Comparison of ENCODE assay signal across 10 cellular contexts in the genomic region with DNA sequence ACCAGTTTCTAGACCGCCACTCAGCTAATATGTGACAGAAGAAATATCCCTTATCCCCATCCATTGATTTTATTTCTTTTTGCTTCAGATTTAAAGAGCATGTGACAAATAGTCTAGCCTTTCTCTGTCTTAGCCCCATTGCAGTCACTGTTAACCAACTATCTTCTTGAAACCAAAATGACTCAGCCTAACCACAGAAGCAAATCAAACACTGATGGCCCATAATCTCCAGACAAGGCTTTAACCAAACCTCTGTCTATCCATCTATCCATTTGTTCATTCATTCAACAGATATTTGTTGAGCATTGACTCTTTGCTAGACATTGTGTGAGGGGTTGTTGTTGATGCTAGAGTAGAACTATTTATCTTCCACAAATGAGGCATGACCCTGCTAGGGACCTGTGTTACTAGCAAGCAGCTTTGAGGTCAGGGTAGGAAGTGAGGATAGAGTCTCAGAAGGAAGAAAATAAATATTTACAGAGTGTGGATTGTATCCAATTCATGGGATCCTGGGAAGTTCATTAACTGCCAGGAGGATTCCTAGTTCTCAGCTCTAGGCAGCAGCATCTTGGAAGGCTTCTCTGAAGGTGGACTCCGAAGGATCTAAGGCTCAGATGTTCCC. TPM values are rescaled to one million over a fixed set of nuclear protein-coding genes. Genes with fewer than 3 reads are reported as not detected.
DNase-seq lines count a peak whose midpoint lies in the region; ATAC-seq, FAIRE-seq and TF ChIP-seq lines count a peak whose summit lies in the region.
"Had no signal": no experiment of that assay in that cellular context is flagged by ENCODE, and none has a peak within 500 bp of the region (broad histone marks: within the 10 kb centered on the region; RNA-seq: fewer than 3 reads in every experiment).

No MANE protein-coding gene starts in this region.

- TF ChIP-seq CTCF in chondrocyte (IDR thresholded peaks at IDR 0.05) = no peak
- no peak for TF ChIP-seq CTCF in sigmoid colon (IDR thresholded peaks at IDR 0.05)
- no peak for TF ChIP-seq CTCF in HepG2 (CRISPR knock-in tag; IDR thresholded peaks at IDR 0.05)

- H3K4me1 Mint-ChIP-seq in chondrocyte (ENCODE audit: low read depth) = peaks cover 20% of the 10 kb centered on the region

- CTCF ChIA-PET in HepG2 (lab: Yijun Ruan, JAX; ENCODE audit: low intra/inter-chr PET ratio, low total read pairs) = no interaction called here

- DNase-seq in chondrocyte (ENCODE audit: low spot score) = no peak
- DNase-seq in sigmoid colon = no peak
- DNase-seq in NCI-H345 (lab: John Stamatoyannopoulos, UW) = no peak
- no peak for DNase-seq in NCI-H69 (lab: John Stamatoyannopoulos, UW)
- DNase-seq in HepG2 (ENCODE audit: low spot score) = no peak
- DNase-seq: NCI-H2029 treated with DMSO at 0.1 percent for 48 hours, pancreas had no signal

- peaks cover 3% of the 10 kb centered on the region for H3K9me3 Mint-ChIP-seq in chondrocyte (ENCODE audit: low read depth)

- peaks cover 16% of the 10 kb centered on the region for H3K36me3 Mint-ChIP-seq in chondrocyte (ENCODE audit: low read depth)

- H3K9ac ChIP-seq in HepG2 (ENCODE audit: insufficient read depth, low read depth, low read length) = no peak overlapping the region

- H3K27ac Mint-ChIP-seq in chondrocyte (ENCODE audit: unreplicated experiment) = peak overlapping the region; percentile 62

- H2AFZ ChIP-seq in HepG2 (ENCODE audit: low read length) = no peak overlapping the region

- TF ChIP-seq EP300 in sigmoid colon (IDR thresholded peaks at IDR 0.05) (no peak), HepG2 (IDR thresholded peaks at IDR 0.05; ENCODE audit: low read depth in 2 of 2, low read length in 2 of 2) (no peak), HepG2 (CRISPR knock-in tag; IDR thresholded peaks at IDR 0.05; ENCODE audit: borderline replicate concordance) (no peak)

- H3K9me3 ChIP-seq in sigmoid colon (no peaks in the 10 kb centered on the region), HepG2 (ENCODE audit: low read length) (no peaks in the 10 kb centered on the region)
- H3K9me3 ChIP-seq: pancreas had no signal

- H4K20me1 ChIP-seq in HepG2 (ENCODE audit: insufficient read depth, low read length) = no peaks in the 10 kb centered on the region

- no peaks in the 10 kb centered on the region for H3K79me2 ChIP-seq in HepG2 (ENCODE audit: insufficient read depth, low read length)

- H3K4me1 ChIP-seq in sigmoid colon (no peaks in the 10 kb centered on the region), HepG2 (ENCODE audit: insufficient read depth, low read length) (no peaks in the 10 kb centered on the region)
- H3K4me1 ChIP-seq: pancreas had no signal

- TF ChIP-seq RAD21 in HepG2 (CRISPR knock-in tag; IDR thresholded peaks at IDR 0.05) = no peak

- H3K27me3 Mint-ChIP-seq in chondrocyte (ENCODE audit: low read depth) = no peaks in the 10 kb centered on the region

- ATAC-seq in GM18498 (IDR thresholded peaks at IDR 0.05; ENCODE audit: unreplicated experiment) (peak; percentile 97), GM21528 (IDR thresholded peaks at IDR 0.05; ENCODE audit: low FRiP score, unreplicated experiment) (peak; percentile 97), HG03442 (IDR thresholded peaks at IDR 0.05; ENCODE audit: unreplicated experiment) (peak; percentile 95), HepG2 (no peak)

- no peak for FAIRE-seq in HepG2 (lab: Jason Lieb, UNC)
- FAIRE-seq: pancreas had no signal

- H3K4me3 Mint-ChIP-seq in chondrocyte (ENCODE audit: unreplicated experiment) = no peak overlapping the region

- no peaks in the 10 kb centered on the region for H3K27me3 ChIP-seq in sigmoid colon
- no peaks in the 10 kb centered on the region for H3K27me3 ChIP-seq in HepG2 (ENCODE audit: control insufficient read depth in 1 of 2, insufficient read depth in 2 of 2, low read length in 2 of 2)
- H3K27me3 ChIP-seq: pancreas had no signal

- WGBS in sigmoid colon, 2 donors = 60 to 83% methylated on average over 2 of the region's 2 CpGs
- WGBS in HepG2 (ENCODE audit: low lambda C conversion rate) = 85% methylated on average over 2 of the region's 2 CpGs

- H3K4me3 ChIP-seq in sigmoid colon (no peak overlapping the region), HepG2 (replicated peaks in 1 of 3; ENCODE audit: insufficient read depth in 1 of 3, low read depth in 2 of 3, low read length in 3 of 3) (no peak overlapping the region)
- H3K4me3 ChIP-seq: pancreas had no signal

- H3K4me2 ChIP-seq in HepG2 (ENCODE audit: low read depth, low read length) = no peak overlapping the region

- intact Hi-C loops in sigmoid colon (cut with DNase I) (no loop called here), HepG2 (cut with micrococcal nuclease; ENCODE audit: unreplicated experiment) (no loop called here)

- peaks cover 0 to 20% (median 0%) of the 10 kb centered on the region in 4 donors for H3K36me3 ChIP-seq in sigmoid colon
- no peaks in the 10 kb centered on the region for H3K36me3 ChIP-seq in HepG2 (replicated peaks in 1 of 2; ENCODE audit: control insufficient read depth in 1 of 2, insufficient read depth in 2 of 2, low read length in 2 of 2)
- H3K36me3 ChIP-seq: pancreas had no signal

- TF ChIP-seq POLR2A in sigmoid colon (IDR thresholded peaks at IDR 0.05) (no peak), HepG2 (IDR thresholded peaks at IDR 0.05; ENCODE audit: insufficient read depth in 1 of 2, low read depth in 2 of 2, low read length in 2 of 2) (no peak)

- POLR2A ChIA-PET in HepG2 (lab: Yijun Ruan, JAX) = no interaction called here

- in situ Hi-C loops in HepG2 (cut with HindIII; ENCODE audit: extremely low pct_ligation_motif_present, low pct_unique_long_range_greater_than_20kb) = no loop called here

- H3K27ac ChIP-seq in sigmoid colon (no peak overlapping the region), HepG2 (ENCODE audit: extremely low read length, insufficient read depth, low read length) (no peak overlapping the region)
- H3K27ac ChIP-seq: pancreas had no signal

- BruUV-seq in HepG2 (replicated peaks; lab: Mats Ljungman, UMichigan) = no TSS peak

RNA-seq across cellular contexts. Expression of gene HNRNPH2, which starts 22.5 kb away (rescaled TPM):
- total RNA-seq in chondrocyte (52.4 to 64.2 TPM (median 52.9 TPM) in 3 replicates), sigmoid colon (10 to 100 TPM; 38.8 to 51.0 (median 47.2) TPM), HepG2 (2016; rRNA removed; fragmentation: Illumina TruSeq; extraction: Trizol) (56.9 and 80.1 TPM in 2 replicates)
- polyA plus RNA-seq in sigmoid colon (10 to 100 TPM; 56.5 to 66.4 (median 64.7) TPM), HepG2 (2011; rRNA removed) (19.8 and 23.8 TPM in 2 replicates)
- total RNA-seq in HepG2 (2016; cell fraction: cytosol; rRNA removed; fragmentation: Illumina TruSeq; extraction: Trizol; ENCODE audit: low read depth) = 3.0 and 3.8 TPM in 2 replicates
- total RNA-seq in HepG2 (2016; cell fraction: insoluble cytoplasmic fraction; rRNA removed; fragmentation: Illumina TruSeq; extraction: Trizol) = 56.7 and 80.8 TPM in 2 replicates
- total RNA-seq in HepG2 (2016; cell fraction: membrane; rRNA removed; fragmentation: Illumina TruSeq; extraction: Trizol) = 8.9 and 11.3 TPM in 2 replicates
- total RNA-seq in HepG2 (2016; cell fraction: nucleus; rRNA removed; fragmentation: Illumina TruSeq; extraction: Trizol) = 24.4 and 25.9 TPM in 2 replicates
- 10.8 and 18.5 TPM in 2 replicates for polyA plus RNA-seq in HepG2 (2011; cell fraction: cytosol; rRNA removed)
- polyA plus RNA-seq in HepG2 (2011; cell fraction: nucleus; rRNA removed) = 2.8 and 6.0 TPM in 2 replicates
- polyA plus RNA-seq in HepG2 (2012) = 37.5 and 38.7 TPM in 2 replicates
- 2.6 and 3.2 TPM in 2 replicates for polyA plus RNA-seq in HepG2 (2016; cell fraction: cytosol; fragmentation: Illumina TruSeq; extraction: Trizol; ENCODE audit: low read depth)
- polyA plus RNA-seq in HepG2 (2016; cell fraction: insoluble cytoplasmic fraction; fragmentation: Illumina TruSeq; extraction: Trizol; ENCODE audit: low read depth) = 87.9 and 95.7 TPM in 2 replicates
- 9.3 and 9.8 TPM in 2 replicates for polyA plus RNA-seq in HepG2 (2016; cell fraction: membrane; fragmentation: Illumina TruSeq; extraction: Trizol; ENCODE audit: low read depth)
- 36.4 and 38.0 TPM in 2 replicates for polyA plus RNA-seq in HepG2 (2016; cell fraction: nucleus; fragmentation: Illumina TruSeq; extraction: Trizol; ENCODE audit: insufficient read depth, low read depth)
- polyA minus RNA-seq in HepG2 (2011; rRNA and poly(A)+ RNA removed; ENCODE audit: low replicate concordance) = 7.4 and 22.0 TPM in 2 replicates
- polyA minus RNA-seq in HepG2 (2011; cell fraction: cytosol; rRNA and poly(A)+ RNA removed) = 12.0 and 13.7 TPM in 2 replicates
- polyA minus RNA-seq in HepG2 (2011; cell fraction: nucleus; rRNA and poly(A)+ RNA removed) = 8.5 and 10.1 TPM in 2 replicates

RNA-seq across cellular contexts. Expression of gene GLA, which starts 22.8 kb away (rescaled TPM):
- total RNA-seq in chondrocyte = 24.6 to 33.7 TPM (median 28.1 TPM) in 3 replicates
- total RNA-seq in sigmoid colon = 10 to 100 TPM in 3 of 4 donors, 1 to 10 TPM in 1; 9.7 to 15.3 (median 13.0) TPM
- polyA plus RNA-seq in sigmoid colon = 10 to 100 TPM in 2 of 3 donors, 1 to 10 TPM in 1; 6.0 to 24.0 (median 23.2) TPM
- total RNA-seq in HepG2 (2016; rRNA removed; fragmentation: Illumina TruSeq; extraction: Trizol) = 33.3 and 59.3 TPM in 2 replicates
- total RNA-seq in HepG2 (2016; cell fraction: cytosol; rRNA removed; fragmentation: Illumina TruSeq; extraction: Trizol; ENCODE audit: low read depth) = 9.1 and 9.3 TPM in 2 replicates
- total RNA-seq in HepG2 (2016; cell fraction: insoluble cytoplasmic fraction; rRNA removed; fragmentation: Illumina TruSeq; extraction: Trizol) = 33.2 and 57.0 TPM in 2 replicates
- total RNA-seq in HepG2 (2016; cell fraction: membrane; rRNA removed; fragmentation: Illumina TruSeq; extraction: Trizol) = 13.0 and 15.3 TPM in 2 replicates
- total RNA-seq in HepG2 (2016; cell fraction: nucleus; rRNA removed; fragmentation: Illumina TruSeq; extraction: Trizol) = 55.2 and 67.1 TPM in 2 replicates
- 27.0 and 31.4 TPM in 2 replicates for polyA plus RNA-seq in HepG2 (2011; rRNA removed)
- polyA plus RNA-seq in HepG2 (2011; cell fraction: cytosol; rRNA removed) = 15.0 and 16.0 TPM in 2 replicates
- polyA plus RNA-seq in HepG2 (2011; cell fraction: nucleus; rRNA removed) = 28.5 and 38.2 TPM in 2 replicates
- polyA plus RNA-seq in HepG2 (2012) = 19.5 and 19.7 TPM in 2 replicates
- 8.1 and 8.2 TPM in 2 replicates for polyA plus RNA-seq in HepG2 (2016; cell fraction: cytosol; fragmentation: Illumina TruSeq; extraction: Trizol; ENCODE audit: low read depth)
- polyA plus RNA-seq in HepG2 (2016; cell fraction: insoluble cytoplasmic fraction; fragmentation: Illumina TruSeq; extraction: Trizol; ENCODE audit: low read depth) = 26.3 and 34.0 TPM in 2 replicates
- 8.0 and 10.5 TPM in 2 replicates for polyA plus RNA-seq in HepG2 (2016; cell fraction: membrane; fragmentation: Illumina TruSeq; extraction: Trizol; ENCODE audit: low read depth)
- polyA plus RNA-seq in HepG2 (2016; cell fraction: nucleus; fragmentation: Illumina TruSeq; extraction: Trizol; ENCODE audit: insufficient read depth, low read depth) = 108 and 116 TPM in 2 replicates
- 9.4 and 59.3 TPM in 2 replicates for polyA minus RNA-seq in HepG2 (2011; rRNA and poly(A)+ RNA removed; ENCODE audit: low replicate concordance)
- polyA minus RNA-seq in HepG2 (2011; cell fraction: cytosol; rRNA and poly(A)+ RNA removed) = 3.4 and 6.9 TPM in 2 replicates
- 12.1 and 12.5 TPM in 2 replicates for polyA minus RNA-seq in HepG2 (2011; cell fraction: nucleus; rRNA and poly(A)+ RNA removed)

RNA-seq across cellular contexts. Expression of gene RPL36A, which starts 39.8 kb away (rescaled TPM):
- total RNA-seq in chondrocyte (105 to 164 TPM (median 110 TPM) in 3 replicates), sigmoid colon (1,000 to 10,000 TPM in 2 of 4 donors, 100 to 1,000 TPM in 2; 753 to 2,539 (median 1,366) TPM), HepG2 (2016; rRNA removed; fragmentation: Illumina TruSeq; extraction: Trizol) (1,152 and 1,356 TPM in 2 replicates)
- polyA plus RNA-seq in sigmoid colon (1,000 to 10,000 TPM; 1,854 to 3,258 (median 2,959) TPM), HepG2 (2011; rRNA removed) (1,716 and 1,794 TPM in 2 replicates)
- 1,558 and 1,711 TPM in 2 replicates for total RNA-seq in HepG2 (2016; cell fraction: cytosol; rRNA removed; fragmentation: Illumina TruSeq; extraction: Trizol; ENCODE audit: low read depth)
- total RNA-seq in HepG2 (2016; cell fraction: insoluble cytoplasmic fraction; rRNA removed; fragmentation: Illumina TruSeq; extraction: Trizol) = 1,145 and 1,463 TPM in 2 replicates
- 2,402 and 2,463 TPM in 2 replicates for total RNA-seq in HepG2 (2016; cell fraction: membrane; rRNA removed; fragmentation: Illumina TruSeq; extraction: Trizol)
- total RNA-seq in HepG2 (2016; cell fraction: nucleus; rRNA removed; fragmentation: Illumina TruSeq; extraction: Trizol) = 377 and 446 TPM in 2 replicates
- 347 and 1,257 TPM in 2 replicates for polyA plus RNA-seq in HepG2 (2011; cell fraction: cytosol; rRNA removed)
- 344 and 453 TPM in 2 replicates for polyA plus RNA-seq in HepG2 (2011; cell fraction: nucleus; rRNA removed)
- polyA plus RNA-seq in HepG2 (2012) = 1,782 and 2,753 TPM in 2 replicates
- 2,303 and 2,310 TPM in 2 replicates for polyA plus RNA-seq in HepG2 (2016; cell fraction: cytosol; fragmentation: Illumina TruSeq; extraction: Trizol; ENCODE audit: low read depth)
- polyA plus RNA-seq in HepG2 (2016; cell fraction: insoluble cytoplasmic fraction; fragmentation: Illumina TruSeq; extraction: Trizol; ENCODE audit: low read depth) = 1,609 and 1,776 TPM in 2 replicates
- 2,746 and 2,816 TPM in 2 replicates for polyA plus RNA-seq in HepG2 (2016; cell fraction: membrane; fragmentation: Illumina TruSeq; extraction: Trizol; ENCODE audit: low read depth)
- 795 and 884 TPM in 2 replicates for polyA plus RNA-seq in HepG2 (2016; cell fraction: nucleus; fragmentation: Illumina TruSeq; extraction: Trizol; ENCODE audit: insufficient read depth, low read depth)
- 21.0 and 236 TPM in 2 replicates for polyA minus RNA-seq in HepG2 (2011; rRNA and poly(A)+ RNA removed; ENCODE audit: low replicate concordance)
- polyA minus RNA-seq in HepG2 (2011; cell fraction: cytosol; rRNA and poly(A)+ RNA removed) = 71.0 and 83.5 TPM in 2 replicates
- 113 and 173 TPM in 2 replicates for polyA minus RNA-seq in HepG2 (2011; cell fraction: nucleus; rRNA and poly(A)+ RNA removed)

RNA-seq across cellular contexts. Expression of gene BTK, which starts 44.6 kb away (rescaled TPM):
- total RNA-seq in chondrocyte (not detected in 3 replicates), sigmoid colon (1 to 10 TPM; 4.2 to 8.6 (median 6.1) TPM), HepG2 (2016; rRNA removed; fragmentation: Illumina TruSeq; extraction: Trizol) (not detected in 2 replicates)
- polyA plus RNA-seq in sigmoid colon (10 to 100 TPM in 1 of 3 donors, 1 to 10 TPM in 2; 4.2 to 23.2 (median 5.4) TPM), HepG2 (2011; rRNA removed) (not detected in 2 replicates)
- total RNA-seq in HepG2 (2016; cell fraction: cytosol; rRNA removed; fragmentation: Illumina TruSeq; extraction: Trizol; ENCODE audit: low read depth) = not detected in 2 replicates
- total RNA-seq in HepG2 (2016; cell fraction: insoluble cytoplasmic fraction; rRNA removed; fragmentation: Illumina TruSeq; extraction: Trizol) = not detected in 2 replicates
- not detected in 2 replicates for total RNA-seq in HepG2 (2016; cell fraction: membrane; rRNA removed; fragmentation: Illumina TruSeq; extraction: Trizol)
- not detected in 2 replicates for total RNA-seq in HepG2 (2016; cell fraction: nucleus; rRNA removed; fragmentation: Illumina TruSeq; extraction: Trizol)
- not detected in 2 replicates for polyA plus RNA-seq in HepG2 (2011; cell fraction: cytosol; rRNA removed)
- not detected in 2 replicates for polyA plus RNA-seq in HepG2 (2011; cell fraction: nucleus; rRNA removed)
- not detected in 2 replicates for polyA plus RNA-seq in HepG2 (2012)
- not detected in 2 replicates for polyA plus RNA-seq in HepG2 (2016; cell fraction: cytosol; fragmentation: Illumina TruSeq; extraction: Trizol; ENCODE audit: low read depth)
- polyA plus RNA-seq in HepG2 (2016; cell fraction: insoluble cytoplasmic fraction; fragmentation: Illumina TruSeq; extraction: Trizol; ENCODE audit: low read depth) = not detected in 2 replicates
- not detected in 2 replicates for polyA plus RNA-seq in HepG2 (2016; cell fraction: membrane; fragmentation: Illumina TruSeq; extraction: Trizol; ENCODE audit: low read depth)
- not detected in 2 replicates for polyA plus RNA-seq in HepG2 (2016; cell fraction: nucleus; fragmentation: Illumina TruSeq; extraction: Trizol; ENCODE audit: insufficient read depth, low read depth)
- polyA minus RNA-seq in HepG2 (2011; rRNA and poly(A)+ RNA removed; ENCODE audit: low replicate concordance) = 0.16 TPM in 1 of 2 replicates, not detected in the other
- polyA minus RNA-seq in HepG2 (2011; cell fraction: cytosol; rRNA and poly(A)+ RNA removed) = not detected in 2 replicates
- polyA minus RNA-seq in HepG2 (2011; cell fraction: nucleus; rRNA and poly(A)+ RNA removed) = not detected in 2 replicates

RNA-seq across cellular contexts. Expression of gene ARMCX4, which starts 54.7 kb away (rescaled TPM):
- total RNA-seq in chondrocyte = 13.3 to 15.4 TPM (median 15.2 TPM) in 3 replicates
- 10 to 100 TPM in 3 of 4 donors, 1 to 10 TPM in 1; 9.5 to 26.3 (median 12.4) TPM for total RNA-seq in sigmoid colon
- polyA plus RNA-seq in sigmoid colon = 1 to 10 TPM; 3.2 to 5.4 (median 5.3) TPM
- not detected in 2 replicates for total RNA-seq in HepG2 (2016; rRNA removed; fragmentation: Illumina TruSeq; extraction: Trizol)
- not detected in 2 replicates for total RNA-seq in HepG2 (2016; cell fraction: cytosol; rRNA removed; fragmentation: Illumina TruSeq; extraction: Trizol; ENCODE audit: low read depth)
- total RNA-seq in HepG2 (2016; cell fraction: insoluble cytoplasmic fraction; rRNA removed; fragmentation: Illumina TruSeq; extraction: Trizol) = not detected in 2 replicates
- total RNA-seq in HepG2 (2016; cell fraction: membrane; rRNA removed; fragmentation: Illumina TruSeq; extraction: Trizol) = not detected in 2 replicates
- total RNA-seq in HepG2 (2016; cell fraction: nucleus; rRNA removed; fragmentation: Illumina TruSeq; extraction: Trizol) = not detected in 2 replicates
- polyA plus RNA-seq in HepG2 (2011; rRNA removed) = not detected in 2 replicates
- polyA plus RNA-seq in HepG2 (2011; cell fraction: cytosol; rRNA removed) = not detected in 2 replicates
- not detected in 2 replicates for polyA plus RNA-seq in HepG2 (2011; cell fraction: nucleus; rRNA removed)
- not detected in 2 replicates for polyA plus RNA-seq in HepG2 (2012)
- not detected in 2 replicates for polyA plus RNA-seq in HepG2 (2016; cell fraction: cytosol; fragmentation: Illumina TruSeq; extraction: Trizol; ENCODE audit: low read depth)
- polyA plus RNA-seq in HepG2 (2016; cell fraction: insoluble cytoplasmic fraction; fragmentation: Illumina TruSeq; extraction: Trizol; ENCODE audit: low read depth) = not detected in 2 replicates
- polyA plus RNA-seq in HepG2 (2016; cell fraction: membrane; fragmentation: Illumina TruSeq; extraction: Trizol; ENCODE audit: low read depth) = not detected in 2 replicates
- not detected in 2 replicates for polyA plus RNA-seq in HepG2 (2016; cell fraction: nucleus; fragmentation: Illumina TruSeq; extraction: Trizol; ENCODE audit: insufficient read depth, low read depth)
- not detected in 2 replicates for polyA minus RNA-seq in HepG2 (2011; rRNA and poly(A)+ RNA removed; ENCODE audit: low replicate concordance)
- not detected in 2 replicates for polyA minus RNA-seq in HepG2 (2011; cell fraction: cytosol; rRNA and poly(A)+ RNA removed)
- polyA minus RNA-seq in HepG2 (2011; cell fraction: nucleus; rRNA and poly(A)+ RNA removed) = not detected in 2 replicates
